Comparison of ENCODE assay signal across 8 cellular contexts in genomic region chr13:39038569-39038898, GRCh38. TPM values are rescaled to one million over a fixed set of nuclear protein-coding genes. Genes with fewer than 3 reads are reported as not detected.
A peak's percentile ranks its signal among the peaks of the same experiment; 100 is the strongest.
DNase-seq lines count a peak whose midpoint lies in the region; ATAC-seq and TF ChIP-seq lines count a peak whose summit lies in the region.

No MANE protein-coding gene starts in this region.

- peak overlapping the region; percentile 85 for H3K4me3 ChIP-seq in HL-60 (replicated peaks; ENCODE audit: insufficient read depth, low read length)

- H3K27me3 Mint-ChIP-seq in naive B cell, result no peaks in the 10 kb centered on the region

- no peaks in the 10 kb centered on the region for H3K27me3 ChIP-seq in HL-60 (ENCODE audit: insufficient read depth, poor library complexity, severe bottlenecking)

- no peak for TF ChIP-seq CTCF in HL-60 (IDR thresholded peaks at IDR 0.05; ENCODE audit: insufficient read depth, low read length)

- peak overlapping the region; percentile 91 for H3K27ac ChIP-seq in HL-60 (replicated peaks)
- H3K27ac ChIP-seq in substantia nigra (ENCODE audit: low read depth, low read length, poor library complexity, severe bottlenecking), result peak overlapping the region; percentile 90

- peak; percentile 6 for ATAC-seq in GM19468 (IDR thresholded peaks at IDR 0.05; ENCODE audit: extremely low read depth, unreplicated experiment)
- ATAC-seq in naive B cell (ENCODE audit: low read depth in 2 of 2), result peak; percentile 50 to 56

- H3K4me1 Mint-ChIP-seq in naive B cell, result peaks cover 41 to 64% (median 45%) of the 10 kb centered on the region in 3 donors

- H3K27ac Mint-ChIP-seq in naive B cell, result peak overlapping the region; percentile 95 to 99 (median 98)

- H3K36me3 Mint-ChIP-seq in naive B cell, result no peaks in the 10 kb centered on the region

- no peaks in the 10 kb centered on the region for H3K9me3 Mint-ChIP-seq in naive B cell

- DNase-seq in COLO668 (lab: John Stamatoyannopoulos, UW; ENCODE audit: unreplicated experiment), result peak; percentile 79
- peak in 1 of 2 experiments; percentile 63 for DNase-seq in HL-60 (ENCODE audit: low read depth in 1 of 2, low spot score in 1 of 2)
- DNase-seq in activated CD4-positive, alpha-beta T cell treated with anti-CD3 and anti-CD28 coated beads for 24 hours (ENCODE audit: low read depth in 2 of 2), result peak; percentile 19 to 23
- peak; percentile 25 for DNase-seq in effector CD4-positive, alpha-beta T cell
- DNase-seq in naive B cell, result no peak
- DNase-seq in substantia nigra (lab: John Stamatoyannopoulos, UW), result peak in 11 of 49 donors; percentile 21 to 66 (median 46)
- no peak for DNase-seq in foreskin melanocyte

- H3K4me3 Mint-ChIP-seq in naive B cell, result peak overlapping the region; percentile 95 to 99 (median 98)

RNA-seq across cellular contexts. Expression of gene NHLRC3, which starts 0.3 kb away (rescaled TPM):
- polyA plus RNA-seq in naive B cell (ENCODE audit: low read depth in 6 of 6), result 1 to 10 TPM; 3.3 to 7.6 (median 6.5) TPM

RNA-seq across cellular contexts. Expression of gene PROSER1, which starts 0.6 kb away (rescaled TPM):
- polyA plus RNA-seq in naive B cell (ENCODE audit: low read depth in 6 of 6), result 10 to 100 TPM in 3 of 6 donors, 1 to 10 TPM in 3; 3.6 to 19.7 (median 10.5) TPM

RNA-seq across cellular contexts. Expression of gene STOML3, which starts 47.9 kb away (rescaled TPM):
- not detected for polyA plus RNA-seq in naive B cell (ENCODE audit: low read depth in 6 of 6)

Comparison
In these comparisons a context has a peak if more than half of its experiments do, and no peak if none do; other contexts are left out.
1. DNase-seq: peak in COLO668 (single experiment), activated CD4-positive, alpha-beta T cell treated with anti-CD3 and anti-CD28 coated beads for 24 hours (2 of 2) and effector CD4-positive, alpha-beta T cell (single experiment); none in naive B cell (single experiment) and foreskin melanocyte (single experiment).